ENCODE assay signal across 7 cellular contexts in the genomic region with DNA sequence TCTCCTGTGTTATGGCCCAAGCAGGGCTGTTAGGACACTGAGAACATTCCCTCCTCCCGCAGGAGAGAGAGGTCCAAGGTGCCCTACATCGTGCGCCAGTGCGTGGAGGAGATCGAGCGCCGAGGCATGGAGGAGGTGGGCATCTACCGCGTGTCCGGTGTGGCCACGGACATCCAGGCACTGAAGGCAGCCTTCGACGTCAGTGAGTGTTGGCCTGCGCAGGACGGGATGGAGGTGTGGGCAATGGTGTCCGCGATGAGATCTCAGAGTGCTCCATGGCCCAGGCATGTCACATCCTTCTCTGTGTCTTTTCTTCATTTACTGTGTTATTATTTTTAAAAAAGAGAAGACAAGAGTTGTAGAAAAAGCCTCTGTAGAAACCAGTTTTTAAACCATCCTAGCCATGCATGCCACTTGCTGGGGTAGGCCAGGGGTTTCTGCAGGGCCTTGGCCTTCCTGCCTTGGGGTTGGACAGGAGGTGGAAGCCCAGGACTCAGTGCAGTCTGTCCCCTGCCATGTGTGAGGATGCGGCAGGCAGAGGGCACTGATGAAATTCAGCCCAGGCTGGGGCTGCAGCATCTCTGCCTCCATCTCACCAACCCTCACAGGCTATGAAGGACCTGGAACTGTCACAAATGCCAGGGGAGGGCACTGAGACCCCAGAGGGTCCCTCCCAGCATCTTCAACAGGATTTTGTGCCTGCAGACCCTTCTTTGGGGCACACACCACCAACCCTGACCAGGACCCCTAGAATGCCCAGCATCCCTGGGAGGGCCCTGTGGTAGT.
A peak's percentile ranks its signal among the peaks of the same experiment; 100 is the strongest.
DNase-seq lines count a peak whose midpoint lies in the region; ATAC-seq, FAIRE-seq and TF ChIP-seq lines count a peak whose summit lies in the region.
"Not testable (repeated sequence)": the region's sequence is repeated elsewhere in the genome, so short reads cannot be mapped to it uniquely, and the experiment has no call there.

No MANE protein-coding gene starts in this region.

- H3K9me3 ChIP-seq in BLaER1; kidney (ENCODE audit: control insufficient read depth in 1 of 2, low read length in 2 of 2); mesenchymal stem cell (ENCODE audit: control insufficient read depth, low read length); aorta (ENCODE audit: control insufficient read depth, low read length): not testable (repeated sequence)

- H4K91ac ChIP-seq in mesenchymal stem cell (ENCODE audit: low read length), result peak overlapping the region; percentile 90

- not testable (repeated sequence) for H3K79me1 ChIP-seq in mesenchymal stem cell (replicated peaks; ENCODE audit: low read length, poor library complexity, severe bottlenecking)

- H3K9me3 Mint-ChIP-seq in osteocyte (ENCODE audit: unreplicated experiment), result not testable (repeated sequence)

- peak overlapping the region; percentile 37 to 66 for H2BK12ac ChIP-seq in mesenchymal stem cell (ENCODE audit: low read length in 2 of 2)

- peak overlapping the region; percentile 4; the same call in 1 of the 2 replicates for H3K27ac ChIP-seq in BLaER1
- not testable (repeated sequence) for H3K27ac ChIP-seq in kidney (ENCODE audit: low read depth in 2 of 2, low read length in 2 of 2); mesenchymal stem cell (ENCODE audit: low read length, poor library complexity, severe bottlenecking); aorta (ENCODE audit: low read depth in 1 of 2, low read length in 2 of 2)

- WGBS in mesenchymal stem cell, result 98% methylated on average over 9 of the region's 18 CpGs
- WGBS in aorta, 2 donors, result 91 to 92% methylated on average over 14 to 18 of the region's 18 CpGs

- ATAC-seq in aorta (ENCODE audit: low FRiP score), result not testable (repeated sequence)

- H2BK120ac ChIP-seq in mesenchymal stem cell (ENCODE audit: low read depth, low read length), result not testable (repeated sequence)

- not testable (repeated sequence) for H2AFZ ChIP-seq in mesenchymal stem cell (ENCODE audit: low read depth, low read length)

- intact Hi-C loops in kidney (cut with DNase I), result loop anchor here (10.0 kb wide), 1 partner anchor 73 kb away; no protein-coding TSS in a partner anchor
- intact Hi-C loops in aorta (cut with DNase I), result not testable (repeated sequence)

- not testable (repeated sequence) for H3K27me3 Mint-ChIP-seq in osteocyte (ENCODE audit: unreplicated experiment)

- not testable (repeated sequence) for H2BK15ac ChIP-seq in mesenchymal stem cell (ENCODE audit: low read depth, poor library complexity, severe bottlenecking)

- not testable (repeated sequence) for H3K4me2 ChIP-seq in BLaER1; mesenchymal stem cell (ENCODE audit: low read length, poor library complexity, severe bottlenecking)

- peaks cover 37% of the 10 kb centered on the region for H3K4me1 ChIP-seq in BLaER1
- not testable (repeated sequence) for H3K4me1 ChIP-seq in kidney (ENCODE audit: control insufficient read depth in 1 of 2, insufficient read depth in 1 of 2, low read depth in 1 of 2, low read length in 2 of 2); aorta (ENCODE audit: control insufficient read depth in 1 of 2, insufficient read depth in 2 of 2, low read length in 2 of 2)
- peaks cover 11% of the 10 kb centered on the region for H3K4me1 ChIP-seq in mesenchymal stem cell (ENCODE audit: control insufficient read depth, insufficient read depth, low read depth, low read length)

- H3K9ac ChIP-seq in BLaER1; kidney (ENCODE audit: low read length in 2 of 2); mesenchymal stem cell (ENCODE audit: low read length): not testable (repeated sequence)

- DNase-seq in activated CD8-positive, alpha-beta memory T cell treated with anti-CD3 and anti-CD28 coated beads, Interleukin-2, amount 50 U/mL, for 48 hours, result peak; percentile 36
- DNase-seq in kidney (peak; percentile 70), osteocyte (ENCODE audit: extremely low spot score, unreplicated experiment) (peak; percentile 63), superior temporal gyrus (ENCODE audit: extremely low spot score) (peak; percentile 1), aorta (peak; percentile 21 to 59)
- not testable (repeated sequence) for DNase-seq in mesenchymal stem cell

- FAIRE-seq in kidney (lab: Jason Lieb, UNC), result not testable (repeated sequence)

- peaks cover 14% of the 10 kb centered on the region for H3K4me1 Mint-ChIP-seq in osteocyte (ENCODE audit: unreplicated experiment)

- H3K36me3 Mint-ChIP-seq in osteocyte (ENCODE audit: unreplicated experiment), result not testable (repeated sequence)

- H3K18ac ChIP-seq in mesenchymal stem cell (ENCODE audit: low read depth in 1 of 2, low read length in 2 of 2), result peak overlapping the region in 1 of 2 experiments; percentile 28

- not testable (repeated sequence) for H3K27ac Mint-ChIP-seq in osteocyte (ENCODE audit: unreplicated experiment)

- not testable (repeated sequence) for H2BK5ac ChIP-seq in mesenchymal stem cell (ENCODE audit: low read depth, low read length, poor library complexity, severe bottlenecking)

- peaks cover 46% of the 10 kb centered on the region for H3K36me3 ChIP-seq in BLaER1
- H3K36me3 ChIP-seq in kidney (ENCODE audit: control insufficient read depth in 1 of 2, insufficient read depth in 2 of 2, low read length in 2 of 2), result peaks cover 6 to 15% of the 10 kb centered on the region in 2 donors
- peaks cover 20 to 33% of the 10 kb centered on the region in 2 experiments for H3K36me3 ChIP-seq in mesenchymal stem cell (ENCODE audit: control insufficient read depth in 1 of 2, insufficient read depth in 2 of 2, low read depth in 1 of 2, low read length in 2 of 2)
- H3K36me3 ChIP-seq in aorta (ENCODE audit: control insufficient read depth in 1 of 2, insufficient read depth in 2 of 2, low read length in 1 of 2), result not testable (repeated sequence)

- H3K23ac ChIP-seq in mesenchymal stem cell (ENCODE audit: low read length in 2 of 2), result not testable (repeated sequence)

- H3K14ac ChIP-seq in mesenchymal stem cell (ENCODE audit: low read length in 2 of 2), result not testable (repeated sequence)

- H3K4ac ChIP-seq in mesenchymal stem cell (ENCODE audit: low read depth in 1 of 2, low read length in 2 of 2), result peak overlapping the region; percentile 35 to 47

- not testable (repeated sequence) for TF ChIP-seq CTCF in kidney (IDR thresholded peaks at IDR 0.05; ENCODE audit: borderline replicate concordance, extremely low read depth, insufficient read depth); osteocyte (IDR thresholded peaks at IDR 0.05)

- H4K20me1 ChIP-seq in BLaER1, result peaks cover 34% of the 10 kb centered on the region

- not testable (repeated sequence) for H3K4me3 Mint-ChIP-seq in osteocyte (ENCODE audit: unreplicated experiment)

- H3K4me3 ChIP-seq in BLaER1; kidney (ENCODE audit: low read length in 2 of 2); mesenchymal stem cell (ENCODE audit: insufficient read depth in 1 of 2, low read depth in 1 of 2, low read length in 2 of 2); aorta (ENCODE audit: low read length in 2 of 2): not testable (repeated sequence)

- not testable (repeated sequence) for H2AK5ac ChIP-seq in mesenchymal stem cell (ENCODE audit: low read length, severe bottlenecking)

- not testable (repeated sequence) for H4K8ac ChIP-seq in mesenchymal stem cell (ENCODE audit: low read length)

- H3K27me3 ChIP-seq in BLaER1; mesenchymal stem cell (ENCODE audit: control insufficient read depth in 1 of 2, insufficient read depth in 1 of 2, low read length in 2 of 2); aorta (ENCODE audit: control insufficient read depth in 1 of 2, insufficient read depth in 2 of 2, low read length in 1 of 2): not testable (repeated sequence)
